15 cellular contexts compared by ENCODE assay signal in genomic region chr19:1796395-1797142, GRCh38. TPM values are rescaled to one million over a fixed set of nuclear protein-coding genes. Genes with fewer than 3 reads are reported as not detected.
DNase-seq lines count a peak whose midpoint lies in the region; ATAC-seq, FAIRE-seq and TF ChIP-seq lines count a peak whose summit lies in the region.
"Had no signal": no experiment of that assay in that cellular context is flagged by ENCODE, and none has a peak within 500 bp of the region (broad histone marks: within the 10 kb centered on the region; RNA-seq: fewer than 3 reads in every experiment).

No MANE protein-coding gene starts in this region.

- CTCF ChIA-PET in mammary epithelial cell (lab: Charles Lee; ENCODE audit: low non-redundant PET) (interaction anchor here (0.5 kb wide), 1 partner anchor 18 kb away, joined by 3 read pairs; no protein-coding TSS in a partner anchor), H1 (lab: Charles Lee; ENCODE audit: partially characterized antibody) (interaction anchor here (0.6 to 10.7 kb wide), 19 partner anchors 8 to 208 kb away, joined by 3 to 150 read pairs (median 6); partner anchors contain the start of gene ATP8B3)

- no peaks in the 10 kb centered on the region for H4K20me1 ChIP-seq in mammary epithelial cell (ENCODE audit: insufficient read depth, low read length)
- H4K20me1 ChIP-seq in H1 (replicated peaks in 1 of 2; ENCODE audit: control insufficient read depth in 1 of 2, insufficient read depth in 2 of 2, low read length in 2 of 2): no peaks in the 10 kb centered on the region

- no peak for TF ChIP-seq RAD21 in H1 (IDR thresholded peaks at IDR 0.05 in 1 of 2, conservative IDR thresholded peaks at IDR 0.05 in 1 of 2; ENCODE audit: low read depth in 2 of 2, low read length in 2 of 2)

- no peak overlapping the region for H3K27ac Mint-ChIP-seq in activated T-cell treated with anti-CD3 and anti-CD28 coated beads, Interleukin-2, amount 50 U/mL, for 24 hours

- no peak overlapping the region; the same call in 1 of the 2 replicates for H3K18ac ChIP-seq in H1 (ENCODE audit: extremely low read depth, low read length)

- BruUV-seq in mammary epithelial cell (replicated peaks; lab: Mats Ljungman, UMichigan): no TSS peak

- 47% methylated on average over 15 of the region's 52 CpGs for WGBS in mammary epithelial cell (ENCODE audit: low coverage, missing lambda C conversion rate)
- WGBS in H1 (ENCODE audit: extremely low coverage in 1 of 2, insufficient coverage in 1 of 2, insufficient read length in 1 of 2, insufficient replicate concordance in 2 of 2, low coverage in 1 of 2, low lambda C conversion rate in 2 of 2, missing lambda C conversion rate in 1 of 2), 2 experiments: 92% methylated on average over 38 of the region's 52 CpGs; no CpG with 5 or more reads in 1 of the 2 experiments

- no peak overlapping the region for H3K23ac ChIP-seq in H1 (ENCODE audit: insufficient read length)

- POLR2A ChIA-PET in H1 (lab: Charles Lee; ENCODE audit: partially characterized antibody): interaction anchor here (0.6 to 1.2 kb wide), 2 partner anchors 11 to 72 kb away, joined by 3 to 5 read pairs; no protein-coding TSS in a partner anchor

- TF ChIP-seq CTCF in mammary epithelial cell (conservative IDR thresholded peaks at IDR 0.05 in 1 of 2, IDR thresholded peaks at IDR 0.05 in 1 of 2; ENCODE audit: extremely low read depth in 1 of 2, insufficient read depth in 1 of 2, low read depth in 1 of 2, low read length in 2 of 2) (no peak), breast epithelium (IDR thresholded peaks at IDR 0.05) (no peak), H1 (IDR thresholded peaks at IDR 0.05; ENCODE audit: control extremely low read depth in 1 of 3, insufficient read depth in 1 of 3, low read depth in 1 of 3, low read length in 3 of 3) (no peak)

- H3K27me3 Mint-ChIP-seq in activated T-cell treated with anti-CD3 and anti-CD28 coated beads, Interleukin-2, amount 50 U/mL, for 24 hours: peaks cover 23% of the 10 kb centered on the region

- DNase-seq in mammary epithelial cell (no peak), breast epithelium (ENCODE audit: low spot score in 2 of 2) (no peak), RPMI7951 (ENCODE audit: low read depth) (peak; percentile 30), H1 (ENCODE audit: low read depth in 1 of 2, low spot score in 2 of 2) (no peak), superior temporal gyrus (ENCODE audit: extremely low spot score) (no peak), NCI-H1417 treated with DMSO at 0.1 percent for 48 hours (lab: John Stamatoyannopoulos, UW) (no peak)
- DNase-seq in activated T-cell treated with anti-CD3 and anti-CD28 coated beads, Interleukin-2, amount 50 U/mL, for 24 hours: no peak
- DNase-seq: NCI-H1048, NCI-H2107 had no signal

- dilution Hi-C loops in mammary epithelial cell (cut with HindIII; ENCODE audit: low sequenced_read_pairs): no loop called here

- H3K36me3 Mint-ChIP-seq in activated T-cell treated with anti-CD3 and anti-CD28 coated beads, Interleukin-2, amount 50 U/mL, for 24 hours (ENCODE audit: low read depth): no peaks in the 10 kb centered on the region

- no peak overlapping the region for H3K14ac ChIP-seq in H1 (ENCODE audit: insufficient read length)

- no peaks in the 10 kb centered on the region for H3K79me1 ChIP-seq in H1 (ENCODE audit: low read depth, low read length)

- TF ChIP-seq POLR2A in breast epithelium (IDR thresholded peaks at IDR 0.05): no peak
- no peak for TF ChIP-seq POLR2A in H1 (IDR thresholded peaks at IDR 0.05; ENCODE audit: control extremely low read depth in 1 of 2, low read depth in 2 of 2, low read length in 2 of 2)

- intact Hi-C loops in mammary epithelial cell (cut with micrococcal nuclease): loop anchor here (1.0 to 5.0 kb wide), 2 partner anchors 23 to 249 kb away; no protein-coding TSS in a partner anchor
- intact Hi-C loops in breast epithelium (cut with DNase I; ENCODE audit: low total_unique reads): no loop called here

- H3K27me3 ChIP-seq in mammary epithelial cell (ENCODE audit: insufficient read depth, low read length) (no peaks in the 10 kb centered on the region), breast epithelium (peaks cover 0 to 15% of the 10 kb centered on the region in 2 donors), H1 (replicated peaks in 1 of 4; ENCODE audit: control insufficient read depth in 3 of 4, extremely low read depth in 1 of 4, insufficient read depth in 3 of 4, low read length in 3 of 4) (peaks cover 0 to 2% (median 0%) of the 10 kb centered on the region in 4 experiments; a peak in 1 of 7 replicates)

- FAIRE-seq in H1 (lab: Jason Lieb, UNC): no peak
- FAIRE-seq: A204.1 had no signal

- H4K91ac ChIP-seq in H1 (replicated peaks; ENCODE audit: insufficient read length, low read length): peak overlapping the region; percentile 73

- no peak for TF ChIP-seq EP300 in H1 (IDR thresholded peaks at IDR 0.05; ENCODE audit: borderline replicate concordance in 1 of 2, low read depth in 2 of 2, low read length in 2 of 2)

- no peak overlapping the region for H4K5ac ChIP-seq in H1 (ENCODE audit: insufficient read length, low read depth, low read length)

- no peaks in the 10 kb centered on the region for H3K9me3 ChIP-seq in mammary epithelial cell (replicated peaks; ENCODE audit: insufficient read depth, low read length)
- no peaks in the 10 kb centered on the region for H3K9me3 ChIP-seq in breast epithelium
- peaks cover 0 to 1% of the 10 kb centered on the region in 2 experiments; a peak in 1 of 4 replicates for H3K9me3 ChIP-seq in H1 (ENCODE audit: insufficient read depth in 2 of 2, low read depth in 1 of 2, low read length in 1 of 2)

- H3K4me2 ChIP-seq in mammary epithelial cell (ENCODE audit: insufficient read depth, low read depth, low read length) (peak overlapping the region; percentile 76), H1 (ENCODE audit: insufficient read depth in 1 of 2, low read depth in 2 of 2, low read length in 2 of 2) (0 out of 4 replicates have a peak overlapping the region, but pooled peaks of 1 of the 2 experiments have one; percentile 40)
- H3K4me2 ChIP-seq: KMS-11 had no signal

- H3K23me2 ChIP-seq in H1 (ENCODE audit: low read depth, low read length): no peaks in the 10 kb centered on the region; the same call in 1 of the 2 replicates

- no peak overlapping the region for H3K4me3 Mint-ChIP-seq in activated T-cell treated with anti-CD3 and anti-CD28 coated beads, Interleukin-2, amount 50 U/mL, for 24 hours

- H3K79me2 ChIP-seq in mammary epithelial cell (ENCODE audit: insufficient read depth, low read length): no peaks in the 10 kb centered on the region
- no peaks in the 10 kb centered on the region for H3K79me2 ChIP-seq in H1 (ENCODE audit: control insufficient read depth in 1 of 2, insufficient read depth in 2 of 2, low read length in 2 of 2)

- H3K36me3 ChIP-seq in mammary epithelial cell (ENCODE audit: insufficient read depth, low read length) (no peaks in the 10 kb centered on the region), breast epithelium (no peaks in the 10 kb centered on the region), H1 (ENCODE audit: control insufficient read depth in 2 of 4, insufficient read depth in 4 of 4, low read length in 3 of 4) (no peaks in the 10 kb centered on the region)

- peaks cover 11% of the 10 kb centered on the region for H3K4me1 Mint-ChIP-seq in activated T-cell treated with anti-CD3 and anti-CD28 coated beads, Interleukin-2, amount 50 U/mL, for 24 hours (ENCODE audit: low read depth)

- in situ Hi-C loops in mammary epithelial cell (cut with MboI; ENCODE audit: low sequenced_read_pairs in 2 of 2): loop anchor here in 1 of 2 donors (25.0 kb wide), 1 partner anchor 259 kb away; no protein-coding TSS in a partner anchor

- no peaks in the 10 kb centered on the region for H3K9me3 Mint-ChIP-seq in activated T-cell treated with anti-CD3 and anti-CD28 coated beads, Interleukin-2, amount 50 U/mL, for 24 hours
- H3K9me3 Mint-ChIP-seq: CD14-positive monocyte had no signal

- peak overlapping the region; percentile 46; the same call in 1 of the 2 replicates for H2BK15ac ChIP-seq in H1 (ENCODE audit: low read length)

- H2AFZ ChIP-seq in mammary epithelial cell (ENCODE audit: low read depth, low read length): peak overlapping the region; percentile 77
- no peak overlapping the region for H2AFZ ChIP-seq in H1 (ENCODE audit: low read length)

- H3K4me1 ChIP-seq in mammary epithelial cell (ENCODE audit: insufficient read depth, low read length) (peaks cover 5% of the 10 kb centered on the region), breast epithelium (no peaks in the 10 kb centered on the region), H1 (replicated peaks in 1 of 4; ENCODE audit: control insufficient read depth in 3 of 4, insufficient read depth in 4 of 4, low read length in 3 of 4) (peaks cover 0 to 15% (median 8%) of the 10 kb centered on the region in 4 experiments; a peak in 5 of 7 replicates)

- H3K9ac ChIP-seq in mammary epithelial cell (ENCODE audit: insufficient read depth, low read length) (no peak overlapping the region), H1 (replicated peaks in 1 of 4; ENCODE audit: extremely low read depth in 1 of 4, low read depth in 3 of 4, low read length in 3 of 4) (no peak overlapping the region)
- H3K9ac ChIP-seq: KMS-11 had no signal

- no peak overlapping the region for H2BK120ac ChIP-seq in H1 (replicated peaks; ENCODE audit: low read depth, low read length)

- no peak for ATAC-seq in GM19397 (IDR thresholded peaks at IDR 0.05; ENCODE audit: unreplicated experiment)

- H3K4ac ChIP-seq in H1 (replicated peaks; ENCODE audit: insufficient read length, low read depth, low read length): no peak overlapping the region

- no peak overlapping the region for H2AK5ac ChIP-seq in H1 (ENCODE audit: low read depth, low read length)

- H3K4me3 ChIP-seq in mammary epithelial cell (replicated peaks in 1 of 3; ENCODE audit: insufficient read depth in 1 of 3, low read depth in 2 of 3, low read length in 3 of 3): no peak overlapping the region
- no peak overlapping the region for H3K4me3 ChIP-seq in breast epithelium
- H3K4me3 ChIP-seq in H1 (ENCODE audit: extremely low read depth in 1 of 4, insufficient read depth in 2 of 4, low read depth in 3 of 4, low read length in 4 of 4): no peak overlapping the region

- H3K56ac ChIP-seq in H1 (replicated peaks; ENCODE audit: insufficient read length, low read depth, low read length): no peak overlapping the region

- peak overlapping the region; percentile 17; the same call in 1 of the 2 replicates for H2BK12ac ChIP-seq in H1 (ENCODE audit: low read depth, low read length)

- no peak overlapping the region for H3K27ac ChIP-seq in mammary epithelial cell (ENCODE audit: insufficient read depth, low read depth, low read length)
- no peak overlapping the region for H3K27ac ChIP-seq in breast epithelium
- no peak overlapping the region for H3K27ac ChIP-seq in H1 (ENCODE audit: low read depth, low read length)
- H3K27ac ChIP-seq: KMS-11 had no signal

- no peak overlapping the region for H2BK20ac ChIP-seq in H1 (ENCODE audit: low read length)

- H4K8ac ChIP-seq in H1 (ENCODE audit: extremely low read depth, insufficient read depth, low read length): peak overlapping the region; percentile 83

- H2BK5ac ChIP-seq in H1 (ENCODE audit: low read depth, low read length): peak overlapping the region; percentile 52; the same call in 1 of the 2 replicates

RNA-seq across cellular contexts. Expression of gene ATP8B3, which starts 15.5 kb away (rescaled TPM):
- total RNA-seq in mammary epithelial cell: 1 to 10 TPM; 1.0 to 2.7 TPM
- polyA plus RNA-seq in mammary epithelial cell: 5.3 TPM
- polyA minus RNA-seq in mammary epithelial cell: 10.5 TPM
- total RNA-seq in breast epithelium: 1 to 10 TPM in 2 of 3 donors, under 1 TPM in 1; 0.66 to 1.4 (median 1.0) TPM
- total RNA-seq in RPMI7951 (2014; rRNA removed; shearing (Covaris generic)): 5.5 and 7.8 TPM in 2 replicates
- total RNA-seq in H1 (2021; fragmentation: NEBNext Ultra II Directional; extraction: Animal tissue kit (Norgen Biotek cat#: 25700)): 2.9 and 4.1 TPM in 2 replicates
- polyA plus RNA-seq in H1 (2011; rRNA removed): 9.3 and 10.0 TPM in 2 replicates
- 9.1 TPM for polyA plus RNA-seq in H1 (2011; cell fraction: cytosol; rRNA removed)
- 19.8 TPM for polyA plus RNA-seq in H1 (2011; cell fraction: nucleus; rRNA removed)
- polyA plus RNA-seq in H1 (2012, experiment 1 of 2): 4.2 to 8.7 TPM (median 7.7 TPM) in 4 replicates
- polyA plus RNA-seq in H1 (2012, experiment 2 of 2): 4.7 TPM
- polyA plus RNA-seq in H1 (2013, experiment 1 of 2): 5.4 TPM
- polyA plus RNA-seq in H1 (2013, experiment 2 of 2): 4.9 TPM
- polyA minus RNA-seq in H1 (2011; rRNA and poly(A)+ RNA removed): 4.7 and 7.9 TPM in 2 replicates
- polyA minus RNA-seq in H1 (2011; cell fraction: cytosol; rRNA and poly(A)+ RNA removed): 5.4 TPM
- polyA minus RNA-seq in H1 (2011; cell fraction: nucleus; rRNA and poly(A)+ RNA removed): 5.2 TPM

RNA-seq across cellular contexts. Expression of gene ONECUT3, which starts 43.3 kb away (rescaled TPM):
- under 1 TPM in 1 of 2 donors, not detected in 1; 0.09 TPM for total RNA-seq in mammary epithelial cell
- polyA plus RNA-seq in mammary epithelial cell: 0.01 TPM
- polyA minus RNA-seq in mammary epithelial cell: not detected
- not detected for total RNA-seq in breast epithelium
- not detected in 2 replicates for total RNA-seq in RPMI7951 (2014; rRNA removed; shearing (Covaris generic))
- total RNA-seq in H1 (2021; fragmentation: NEBNext Ultra II Directional; extraction: Animal tissue kit (Norgen Biotek cat#: 25700)): not detected in 2 replicates
- not detected in 2 replicates for polyA plus RNA-seq in H1 (2011; rRNA removed)
- not detected for polyA plus RNA-seq in H1 (2011; cell fraction: cytosol; rRNA removed)
- not detected for polyA plus RNA-seq in H1 (2011; cell fraction: nucleus; rRNA removed)
- polyA plus RNA-seq in H1 (2012, experiment 1 of 2): 0.04 TPM in 1 of 4 replicates, not detected in the others
- 0.01 TPM for polyA plus RNA-seq in H1 (2012, experiment 2 of 2)
- polyA plus RNA-seq in H1 (2013, experiment 1 of 2): not detected
- not detected for polyA plus RNA-seq in H1 (2013, experiment 2 of 2)
- not detected in 2 replicates for polyA minus RNA-seq in H1 (2011; rRNA and poly(A)+ RNA removed)
- polyA minus RNA-seq in H1 (2011; cell fraction: cytosol; rRNA and poly(A)+ RNA removed): not detected
- not detected for polyA minus RNA-seq in H1 (2011; cell fraction: nucleus; rRNA and poly(A)+ RNA removed)
- total RNA-seq: M059J, SK-MEL-5 had no signal
- polyA plus RNA-seq: CD14-positive monocyte had no signal

RNA-seq across cellular contexts. Expression of gene REXO1, which starts 51.7 kb away (rescaled TPM):
- total RNA-seq in mammary epithelial cell (10 to 100 TPM; 11.3 to 41.0 TPM), breast epithelium (10 to 100 TPM; 10.4 to 25.2 (median 19.7) TPM)
- polyA plus RNA-seq in mammary epithelial cell (22.4 TPM), H1 (2011; rRNA removed) (44.3 and 69.6 TPM in 2 replicates)
- 29.8 TPM for polyA minus RNA-seq in mammary epithelial cell
- 3.3 and 3.5 TPM in 2 replicates for total RNA-seq in RPMI7951 (2014; rRNA removed; shearing (Covaris generic))
- total RNA-seq in H1 (2021; fragmentation: NEBNext Ultra II Directional; extraction: Animal tissue kit (Norgen Biotek cat#: 25700)): 42.4 and 44.3 TPM in 2 replicates
- 21.3 TPM for polyA plus RNA-seq in H1 (2011; cell fraction: cytosol; rRNA removed)
- polyA plus RNA-seq in H1 (2011; cell fraction: nucleus; rRNA removed): 69.2 TPM
- polyA plus RNA-seq in H1 (2012, experiment 1 of 2): 35.1 to 44.9 TPM (median 43.7 TPM) in 4 replicates
- polyA plus RNA-seq in H1 (2012, experiment 2 of 2): 33.4 TPM
- 22.8 TPM for polyA plus RNA-seq in H1 (2013, experiment 1 of 2)
- polyA plus RNA-seq in H1 (2013, experiment 2 of 2): 21.3 TPM
- 18.8 and 19.5 TPM in 2 replicates for polyA minus RNA-seq in H1 (2011; rRNA and poly(A)+ RNA removed)
- 24.8 TPM for polyA minus RNA-seq in H1 (2011; cell fraction: cytosol; rRNA and poly(A)+ RNA removed)
- polyA minus RNA-seq in H1 (2011; cell fraction: nucleus; rRNA and poly(A)+ RNA removed): 20.1 TPM
